Comparison of ENCODE assay signal across 18 cellular contexts in the genomic region with DNA sequence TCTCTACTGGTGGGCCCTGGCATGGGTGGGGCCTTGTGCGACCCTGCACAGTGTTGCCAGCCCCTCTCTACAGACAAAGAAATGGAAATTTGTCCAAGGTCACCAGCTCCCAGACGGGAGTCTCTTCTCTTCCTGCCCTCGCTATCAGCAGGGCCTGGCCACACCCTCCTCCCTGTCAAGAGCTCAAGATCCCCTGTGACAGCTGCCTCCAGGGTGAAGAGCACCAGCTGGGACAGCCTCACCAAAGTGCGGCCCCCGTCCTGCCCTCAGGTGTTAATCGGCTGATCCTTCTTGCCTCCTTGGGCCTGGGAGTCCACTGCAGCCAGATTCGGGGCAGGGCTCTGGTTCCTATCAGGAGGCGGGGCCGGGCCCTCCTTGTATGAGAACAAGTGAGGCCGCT.
"Had no signal": no experiment of that assay in that cellular context is flagged by ENCODE, and none has a peak within 500 bp of the region (broad histone marks: within the 10 kb centered on the region; RNA-seq: fewer than 3 reads in every experiment).

No MANE protein-coding gene starts in this region.

- H3K27me3 Mint-ChIP-seq: activated CD4-positive, alpha-beta T cell treated with anti-CD3 and anti-CD28 coated beads for 36 hours; activated CD8-positive, alpha-beta T cell treated with anti-CD3 and anti-CD28 coated beads for 36 hours; activated naive CD8-positive, alpha-beta T cell treated with anti-CD3 and anti-CD28 coated beads, Interleukin-2, amount 10 ng/mL, durations not matched to agents 7 days and 5 days had no signal

- H3K9me3 ChIP-seq: adrenal gland had no signal

- H3K27ac ChIP-seq: PC-9, WERI-Rb-1 had no signal

- H3K27me3 ChIP-seq: adrenal gland had no signal

- H3K27ac Mint-ChIP-seq: activated CD4-positive, alpha-beta T cell treated with anti-CD3 and anti-CD28 coated beads for 36 hours; activated CD8-positive, alpha-beta T cell treated with anti-CD3 and anti-CD28 coated beads for 36 hours; activated naive CD8-positive, alpha-beta T cell treated with anti-CD3 and anti-CD28 coated beads, Interleukin-2, amount 10 ng/mL, durations not matched to agents 7 days and 5 days; activated T-cell treated with anti-CD3 and anti-CD28 coated beads, Interleukin-2, amount 50 U/mL, for 72 hours; activated T-helper 2 cell treated with anti-CD3 and anti-CD28 coated beads, Interferon-gamma antibody, Interleukin-2, Interleukin-4, amounts not matched to agents 10 μg/mL and 5 μg/mL and 100 μg/mL, durations not matched to agents 14 hours and 24 hours and 36 hours had no signal

- DNase-seq: activated CD8-positive, alpha-beta memory T cell treated with anti-CD3 and anti-CD28 coated beads, Interleukin-2, amount 50 U/mL, for 4 hours; activated naive CD4-positive, alpha-beta T cell treated with anti-CD3 and anti-CD28 coated beads, Interleukin-2, amount 50 U/mL, for 16 hours; activated naive CD8-positive, alpha-beta T cell treated with anti-CD3 and anti-CD28 coated beads, Interleukin-2, amount 10 ng/mL, durations not matched to agents 7 days and 5 days; activated T-cell treated with anti-CD3 and anti-CD28 coated beads, Interleukin-2, amount 50 U/mL, for 72 hours; cerebellar nuclear complex; KG1; MV-4-11; NCI-H1092 treated with DMSO at 0.1 percent for 48 hours; NCI-H1417 treated with DMSO at 0.1 percent for 48 hours; NCI-H2107; SHP77 treated with DMSO at 0.1 percent for 48 hours; T1000 had no signal

- ATAC-seq: activated CD8-positive, alpha-beta T cell treated with anti-CD3 and anti-CD28 coated beads for 36 hours; activated T-cell treated with anti-CD3 and anti-CD28 coated beads, Interleukin-2, amount 50 U/mL, for 72 hours had no signal

- H3K9me3 Mint-ChIP-seq: activated CD8-positive, alpha-beta T cell treated with anti-CD3 and anti-CD28 coated beads for 36 hours; activated naive CD8-positive, alpha-beta T cell treated with anti-CD3 and anti-CD28 coated beads, Interleukin-2, amount 10 ng/mL, durations not matched to agents 7 days and 5 days; activated T-cell treated with anti-CD3 and anti-CD28 coated beads, Interleukin-2, amount 50 U/mL, for 72 hours; activated T-helper 2 cell treated with anti-CD3 and anti-CD28 coated beads, Interferon-gamma antibody, Interleukin-2, Interleukin-4, amounts not matched to agents 10 μg/mL and 5 μg/mL and 100 μg/mL, durations not matched to agents 14 hours and 24 hours and 36 hours had no signal

- H3K4me3 ChIP-seq: adrenal gland, PC-9 had no signal

- H3K4me3 Mint-ChIP-seq: activated CD4-positive, alpha-beta T cell treated with anti-CD3 and anti-CD28 coated beads for 36 hours; activated CD8-positive, alpha-beta T cell treated with anti-CD3 and anti-CD28 coated beads for 36 hours; activated naive CD8-positive, alpha-beta T cell treated with anti-CD3 and anti-CD28 coated beads, Interleukin-2, amount 10 ng/mL, durations not matched to agents 7 days and 5 days; activated T-cell treated with anti-CD3 and anti-CD28 coated beads, Interleukin-2, amount 50 U/mL, for 72 hours had no signal

- H3K4me1 Mint-ChIP-seq: activated CD4-positive, alpha-beta T cell treated with anti-CD3 and anti-CD28 coated beads for 36 hours had no signal

- H3K36me3 ChIP-seq: WERI-Rb-1 had no signal
